Comparison of ENCODE assay signal across 10 cellular contexts in the genomic region with DNA sequence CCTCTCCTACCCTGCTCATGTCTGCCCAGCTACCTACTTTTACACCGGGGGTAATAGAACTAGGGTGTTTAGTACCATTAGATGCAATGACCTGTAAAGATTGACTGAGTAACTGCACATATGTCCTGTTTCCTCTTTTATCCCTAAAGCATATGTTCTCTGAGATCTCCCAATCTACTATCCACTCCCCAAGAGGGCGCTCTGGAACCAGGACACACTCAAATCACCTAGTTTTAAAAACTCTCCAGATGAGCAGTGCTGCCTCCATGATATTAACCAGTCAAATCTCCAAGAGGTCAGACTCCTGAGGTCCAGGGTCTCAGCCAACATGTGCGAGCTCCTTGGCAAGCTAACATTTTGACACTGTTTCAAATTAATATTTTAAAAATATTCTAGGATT.
DNase-seq lines count a peak whose midpoint lies in the region; ATAC-seq and TF ChIP-seq lines count a peak whose summit lies in the region.
"Had no signal": no experiment of that assay in that cellular context is flagged by ENCODE, and none has a peak within 500 bp of the region (broad histone marks: within the 10 kb centered on the region; RNA-seq: fewer than 3 reads in every experiment).

No MANE protein-coding gene starts in this region.

- no peaks in the 10 kb centered on the region for H4K20me1 ChIP-seq in OCI-LY3 (ENCODE audit: insufficient read depth, low read length)

- no peak overlapping the region for H3K4me3 ChIP-seq in AG09309 (ENCODE audit: control insufficient read depth, low read depth, low read length)
- no peak overlapping the region for H3K4me3 ChIP-seq in OCI-LY3 (ENCODE audit: low read length)

- H3K9ac ChIP-seq in OCI-LY3 (ENCODE audit: low read length), result no peak overlapping the region

- H3K79me2 ChIP-seq in OCI-LY3 (ENCODE audit: low read length), result no peaks in the 10 kb centered on the region

- H3K9me3 ChIP-seq in OCI-LY3 (ENCODE audit: insufficient read depth, low read length), result no peaks in the 10 kb centered on the region

- H3K4me1 Mint-ChIP-seq in activated naive CD4-positive, alpha-beta T cell treated with anti-CD3 and anti-CD28 coated beads for 36 hours (ENCODE audit: low read depth), result no peaks in the 10 kb centered on the region

- DNase-seq in AG09309 (ENCODE audit: low read depth) (no peak), GM13977 (ENCODE audit: low spot score) (no peak), GM10248 (ENCODE audit: extremely low spot score) (no peak)
- no peak for DNase-seq in activated naive CD4-positive, alpha-beta T cell treated with anti-CD3 and anti-CD28 coated beads for 36 hours
- DNase-seq: activated CD8-positive, alpha-beta memory T cell treated with anti-CD3 and anti-CD28 coated beads, Interleukin-2, amount 50 U/mL, for 48 hours had no signal

- peak; percentile 55 for ATAC-seq in esophagus mucosa
- ATAC-seq in activated CD4-positive, CD25-positive, alpha-beta regulatory T cell treated with anti-CD3 and anti-CD28 coated beads, Interleukin-2, amount 50 U/mL, for 24 hours, result no peak
- no peak for ATAC-seq in GM19395 (IDR thresholded peaks at IDR 0.05; ENCODE audit: unreplicated experiment)

- CTCF ChIA-PET in GM10248 (lab: Yijun Ruan, JAX), result interaction anchor here (1.1 to 1.2 kb wide), 4 partner anchors 12 to 660 kb away, joined by 3 to 4 read pairs (median 3); no protein-coding TSS in a partner anchor
- CTCF ChIA-PET in activated naive CD4-positive, alpha-beta T cell treated with anti-CD3 and anti-CD28 coated beads for 36 hours (lab: Charles Lee), result interaction anchor here (0.6 kb wide), 1 partner anchor 16 kb away, joined by 3 read pairs; no protein-coding TSS in a partner anchor

- no peaks in the 10 kb centered on the region for H3K27me3 ChIP-seq in OCI-LY3 (ENCODE audit: low read depth, low read length)

- no peaks in the 10 kb centered on the region for H3K36me3 Mint-ChIP-seq in activated naive CD4-positive, alpha-beta T cell treated with anti-CD3 and anti-CD28 coated beads for 36 hours (ENCODE audit: low read depth)

- H3K4me2 ChIP-seq in OCI-LY3 (ENCODE audit: low read length), result no peak overlapping the region

- H3K36me3 ChIP-seq in OCI-LY3 (replicated peaks; ENCODE audit: low read depth, low read length), result no peaks in the 10 kb centered on the region

- H3K4me1 ChIP-seq in OCI-LY3 (ENCODE audit: low read length), result no peaks in the 10 kb centered on the region

- H3K9me3 Mint-ChIP-seq in activated naive CD4-positive, alpha-beta T cell treated with anti-CD3 and anti-CD28 coated beads for 36 hours, result no peaks in the 10 kb centered on the region

- in situ Hi-C loops in GM13977 (cut with MboI; ENCODE audit: low pct_unique_long_range_greater_than_20kb, low sequenced_read_pairs, unreplicated experiment), result no loop called here

- intact Hi-C loops in activated naive CD4-positive, alpha-beta T cell treated with anti-CD3 and anti-CD28 coated beads for 36 hours (cut with micrococcal nuclease), result no loop called here

- POLR2A ChIA-PET in GM10248 (lab: Yijun Ruan, JAX), result no interaction called here

- no peak overlapping the region for H2AFZ ChIP-seq in OCI-LY3 (ENCODE audit: low read depth, low read length)

- H3K27ac Mint-ChIP-seq in activated naive CD4-positive, alpha-beta T cell treated with anti-CD3 and anti-CD28 coated beads for 36 hours, result no peak overlapping the region

- no peaks in the 10 kb centered on the region for H3K27me3 Mint-ChIP-seq in activated naive CD4-positive, alpha-beta T cell treated with anti-CD3 and anti-CD28 coated beads for 36 hours (ENCODE audit: low read depth)

- peak; percentile 48 for TF ChIP-seq CTCF in AG09309 (IDR thresholded peaks at IDR 0.05; ENCODE audit: control insufficient read depth, insufficient read depth, low read depth, low read length, missing control alignments)
- peak; percentile 26 for TF ChIP-seq CTCF in GM13977 (IDR thresholded peaks at IDR 0.05; ENCODE audit: extremely low read depth, insufficient read depth, missing control alignments)
- peak; percentile 34 for TF ChIP-seq CTCF in OCI-LY3 (IDR thresholded peaks at IDR 0.05; ENCODE audit: low read depth, low read length)
- no peak for TF ChIP-seq CTCF in GM10248 (IDR thresholded peaks at IDR 0.05; ENCODE audit: control extremely low read depth, extremely low read depth, low read depth, missing control alignments)

- H3K4me3 Mint-ChIP-seq in activated naive CD4-positive, alpha-beta T cell treated with anti-CD3 and anti-CD28 coated beads for 36 hours, result no peak overlapping the region
- H3K4me3 Mint-ChIP-seq: nephron had no signal

- no peak overlapping the region for H3K27ac ChIP-seq in OCI-LY3 (ENCODE audit: low read length)
